12 cellular contexts compared by ENCODE assay signal in genomic region chr1:215569987-215570824, GRCh38. TPM values are rescaled to one million over a fixed set of nuclear protein-coding genes. Genes with fewer than 3 reads are reported as not detected.
A peak's percentile ranks its signal among the peaks of the same experiment; 100 is the strongest.
DNase-seq lines count a peak whose midpoint lies in the region; ATAC-seq and TF ChIP-seq lines count a peak whose summit lies in the region.
"Had no signal": no experiment of that assay in that cellular context is flagged by ENCODE, and none has a peak within 500 bp of the region (broad histone marks: within the 10 kb centered on the region; RNA-seq: fewer than 3 reads in every experiment).

No MANE protein-coding gene starts in this region.

- H3K27me3 ChIP-seq in SK-N-SH (ENCODE audit: insufficient read depth) = no peaks in the 10 kb centered on the region
- H3K27me3 ChIP-seq in tibial nerve = no peaks in the 10 kb centered on the region
- no peaks in the 10 kb centered on the region for H3K27me3 ChIP-seq in colonic mucosa
- H3K27me3 ChIP-seq: SJCRH30 had no signal

- no peak for TF ChIP-seq EP300 in SK-N-SH (IDR thresholded peaks at IDR 0.05; ENCODE audit: borderline replicate concordance in 1 of 2, low read depth in 1 of 2, low read length in 1 of 2)
- no peak for TF ChIP-seq EP300 in tibial nerve (IDR thresholded peaks at IDR 0.05)

- no peak overlapping the region for H3K4me3 ChIP-seq in SK-N-SH (ENCODE audit: low read depth in 2 of 2, low read length in 1 of 2)
- peak overlapping the region; percentile 6 for H3K4me3 ChIP-seq in fibroblast of the aortic adventitia (ENCODE audit: low read depth, low read length)
- peak overlapping the region in 1 of 4 donors; percentile 84 for H3K4me3 ChIP-seq in tibial nerve
- no peak overlapping the region for H3K4me3 ChIP-seq in colonic mucosa
- H3K4me3 ChIP-seq: SJCRH30 had no signal

- peaks cover 21% of the 10 kb centered on the region for H3F3A ChIP-seq in SK-N-SH (replicated peaks; ENCODE audit: insufficient read depth)

- H3K9me3 ChIP-seq in SK-N-SH (no peaks in the 10 kb centered on the region), tibial nerve (no peaks in the 10 kb centered on the region), colonic mucosa (no peaks in the 10 kb centered on the region)
- H3K9me3 ChIP-seq: SJCRH30 had no signal

- no peak for TF ChIP-seq RAD21 in SK-N-SH (IDR thresholded peaks at IDR 0.05; ENCODE audit: low read length)

- CTCF ChIA-PET in SK-N-SH (lab: Yijun Ruan, JAX) = no interaction called here

- H3K9ac ChIP-seq in SK-N-SH = no peak overlapping the region
- H3K9ac ChIP-seq in colonic mucosa (ENCODE audit: low read depth in 2 of 2, low read length in 2 of 2) = no peak overlapping the region

- WGBS in SK-N-SH (ENCODE audit: low lambda C conversion rate) = 64% methylated on average over 3 of the region's 3 CpGs
- WGBS in tibial nerve, 2 donors = 64 to 76% methylated on average over 3 of the region's 3 CpGs

- H3K4me2 ChIP-seq in SK-N-SH = peak overlapping the region; percentile 81

- H3K79me2 ChIP-seq in SK-N-SH (ENCODE audit: insufficient read depth) = peaks cover 75% of the 10 kb centered on the region

- DNase-seq in SK-N-SH (peak; percentile 25), RKO (ENCODE audit: low spot score) (peak; percentile 53), fibroblast of the aortic adventitia (ENCODE audit: low read depth) (peak; percentile 22), tibial nerve (ENCODE audit: low spot score in 2 of 2) (no peak), colonic mucosa (no peak), COR-L47 (lab: John Stamatoyannopoulos, UW) (no peak)
- DNase-seq: activated CD8-positive, alpha-beta memory T cell treated with anti-CD3 and anti-CD28 coated beads, Interleukin-2, amount 10 ng/mL, durations not matched to agents 7 days and 5 days; retina; SJCRH30; stimulated activated CD8-positive, alpha-beta memory T cell treated with anti-CD3 and anti-CD28 coated beads, Interleukin-4, amount 100 ng/mL, for 48 hours had no signal

- peaks cover 22% of the 10 kb centered on the region for H4K20me1 ChIP-seq in SK-N-SH (ENCODE audit: insufficient read depth)

- POLR2A ChIA-PET in SK-N-SH (lab: Yijun Ruan, JAX) = no interaction called here

- intact Hi-C loops in colonic mucosa (cut with DNase I) = no loop called here

- no peaks in the 10 kb centered on the region for H3K9me2 ChIP-seq in SK-N-SH

- H3K27ac ChIP-seq in SK-N-SH (ENCODE audit: low read depth in 2 of 2, low read length in 1 of 2) (peak overlapping the region; percentile 22 to 85; a peak in 3 of 4 replicates), tibial nerve (peak overlapping the region; percentile 25 to 97 (median 94)), colonic mucosa (no peak overlapping the region)
- H3K27ac ChIP-seq: SJCRH30 had no signal

- H3K36me3 ChIP-seq in SK-N-SH (replicated peaks in 1 of 2; ENCODE audit: control insufficient read depth in 1 of 2, insufficient read depth in 2 of 2, low read length in 1 of 2) (peaks cover 1 to 3% of the 10 kb centered on the region in 2 experiments), tibial nerve (peaks cover 0 to 5% (median 0%) of the 10 kb centered on the region in 3 donors), colonic mucosa (no peaks in the 10 kb centered on the region)

- TF ChIP-seq CTCF in SK-N-SH (IDR thresholded peaks at IDR 0.05) (no peak), fibroblast of the aortic adventitia (IDR thresholded peaks at IDR 0.05; ENCODE audit: insufficient read depth, low read length) (no peak), tibial nerve (IDR thresholded peaks at IDR 0.05) (no peak), colonic mucosa (IDR thresholded peaks at IDR 0.05) (no peak)

- no peak for TF ChIP-seq POLR2A in tibial nerve (IDR thresholded peaks at IDR 0.05)

- ATAC-seq in SK-N-SH treated with all-trans-retinoic acid at 6 μM for 48 hours (no peak), HG02759 (IDR thresholded peaks at IDR 0.05; ENCODE audit: unreplicated experiment) (no peak)
- ATAC-seq: activated CD8-positive, alpha-beta memory T cell treated with anti-CD3 and anti-CD28 coated beads, Interleukin-2, amount 10 ng/mL, durations not matched to agents 7 days and 5 days had no signal

- H2AFZ ChIP-seq in SK-N-SH (ENCODE audit: low read depth) = no peak overlapping the region

- H3K4me1 ChIP-seq in SK-N-SH (ENCODE audit: control insufficient read depth in 1 of 2, insufficient read depth in 2 of 2, low read depth in 1 of 2, low read length in 1 of 2) (peaks cover 0 to 26% of the 10 kb centered on the region in 2 experiments; a peak in 3 of 4 replicates), tibial nerve (peaks cover 0 to 59% (median 31%) of the 10 kb centered on the region in 4 donors), colonic mucosa (peaks cover 4% of the 10 kb centered on the region)
- H3K4me1 ChIP-seq: SJCRH30 had no signal

TF ChIP-seq in SK-N-SH, 30 proteins besides CTCF, POLR2A, EP300 and RAD21:
- 0 out of 2 replicates have a peak, but pooled peaks have one; percentile 3 for TF ChIP-seq JUND (IDR thresholded peaks at IDR 0.05)
- 0 out of 2 replicates have a peak, but pooled peaks have one; percentile 33 for TF ChIP-seq FOSL2 (IDR thresholded peaks at IDR 0.05; ENCODE audit: borderline replicate concordance, low read depth)
- no peak for TF ChIP-seq USF2 (IDR thresholded peaks at IDR 0.05; ENCODE audit: borderline replicate concordance, low read depth, low read length)
TF ChIP-seq in SK-N-SH: peak in this region for 2.

TF ChIP-seq in SK-N-SH treated with all-trans-retinoic acid at 6 μM for 48 hours, 23 proteins besides CTCF, POLR2A, EP300 and RAD21:
- TF ChIP-seq ZNF8 (CRISPR knock-in tag; IDR thresholded peaks at IDR 0.05) = no peak
- TF ChIP-seq ISL1 (CRISPR knock-in tag; IDR thresholded peaks at IDR 0.05) = no peak
- no peak for TF ChIP-seq BACH2 (CRISPR knock-in tag; IDR thresholded peaks at IDR 0.05; ENCODE audit: borderline replicate concordance)

RNA-seq across cellular contexts. Expression of gene KCTD3, which starts 3.1 kb away (rescaled TPM):
- polyA plus RNA-seq in SK-N-SH (2012; rRNA removed) = 34.8 and 36.6 TPM in 2 replicates
- 30.7 and 31.5 TPM in 2 replicates for polyA plus RNA-seq in SK-N-SH (2012; cell fraction: cytosol; rRNA removed)
- polyA plus RNA-seq in SK-N-SH (2012; cell fraction: nucleus; rRNA removed) = 46.4 and 85.2 TPM in 2 replicates
- total RNA-seq in fibroblast of the aortic adventitia (ENCODE audit: low replicate concordance) (45.6 and 68.1 TPM in 2 replicates), tibial nerve (10 to 100 TPM; 62.4 to 99.8 (median 82.0) TPM), colonic mucosa (10 to 100 TPM; 33.6 to 50.9 TPM)

Comparison
In these comparisons a context has a peak if more than half of its experiments do, and no peak if none do; other contexts are left out.
1. DNase-seq: peak in SK-N-SH (single experiment), RKO (single experiment) and fibroblast of the aortic adventitia (single experiment); none in tibial nerve (0 of 2), colonic mucosa (single experiment) and COR-L47 (single experiment).